ENCODE assay signal across 1 cellular context in the genomic region with DNA sequence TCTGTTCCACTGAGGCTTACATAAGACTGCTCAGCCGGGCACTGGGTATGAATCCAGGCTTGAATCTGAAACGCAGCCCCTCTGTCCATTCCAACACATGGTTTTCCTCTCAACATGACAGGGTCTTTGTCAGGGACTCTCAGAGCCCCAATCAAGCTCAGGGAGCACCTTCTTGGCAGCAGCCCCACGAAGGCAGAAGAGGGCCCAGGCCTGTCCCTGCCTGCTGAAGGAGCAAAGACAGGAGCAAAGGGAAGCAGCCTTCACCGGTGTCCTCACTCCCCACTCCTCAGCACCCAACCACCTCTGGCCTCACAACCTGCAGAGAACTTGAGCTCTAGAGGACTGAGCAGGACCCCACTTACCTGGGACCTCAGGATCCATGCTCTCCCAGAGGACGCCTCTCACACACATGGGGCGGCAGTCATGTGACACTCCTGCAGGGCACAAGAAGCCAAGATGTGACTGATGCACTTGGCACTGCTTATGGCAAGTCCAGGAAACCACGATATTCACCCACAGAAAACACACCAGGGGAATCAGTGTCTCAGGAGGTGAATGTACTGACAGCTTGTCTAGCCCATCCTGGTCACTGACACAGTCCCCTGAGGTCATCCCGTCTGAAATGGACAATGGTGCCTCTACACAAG.
A peak's percentile ranks its signal among the peaks of the same experiment; 100 is the strongest.
TF ChIP-seq lines count a peak whose summit lies in the region.

No MANE protein-coding gene starts in this region.

TF ChIP-seq in GM12878, 131 proteins besides CTCF, POLR2A, EP300 and RAD21:
- no peak for TF ChIP-seq SPI1 (IDR thresholded peaks at IDR 0.05; ENCODE audit: borderline replicate concordance, insufficient read depth, low read depth, low read length)
- no peak for TF ChIP-seq ZNF622 (IDR thresholded peaks at IDR 0.05)
- no peak for TF ChIP-seq SP1 (IDR thresholded peaks at IDR 0.05; ENCODE audit: low read depth, low read length)
- no peak for TF ChIP-seq STAT1 (conservative IDR thresholded peaks at IDR 0.05)
- TF ChIP-seq, protein P1, sequence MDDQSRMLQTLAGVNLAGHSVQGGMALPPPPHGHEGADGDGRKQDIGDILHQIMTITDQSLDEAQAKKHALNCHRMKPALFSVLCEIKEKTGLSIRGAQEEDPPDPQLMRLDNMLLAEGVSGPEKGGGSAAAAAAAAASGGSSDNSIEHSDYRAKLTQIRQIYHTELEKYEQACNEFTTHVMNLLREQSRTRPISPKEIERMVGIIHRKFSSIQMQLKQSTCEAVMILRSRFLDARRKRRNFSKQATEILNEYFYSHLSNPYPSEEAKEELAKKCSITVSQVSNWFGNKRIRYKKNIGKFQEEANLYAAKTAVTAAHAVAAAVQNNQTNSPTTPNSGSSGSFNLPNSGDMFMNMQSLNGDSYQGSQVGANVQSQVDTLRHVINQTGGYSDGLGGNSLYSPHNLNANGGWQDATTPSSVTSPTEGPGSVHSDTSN (IDR thresholded peaks at IDR 0.05; ENCODE audit: insufficient replicate concordance, low read depth, low read length) = no peak
- peak; percentile 51 for TF ChIP-seq POLR2AphosphoS5 (IDR thresholded peaks at IDR 0.05; ENCODE audit: low read length)
- no peak for TF ChIP-seq SMAD5 (IDR thresholded peaks at IDR 0.05; ENCODE audit: low read depth)
- TF ChIP-seq ETV6 (conservative IDR thresholded peaks at IDR 0.05 in 1 of 2, IDR thresholded peaks at IDR 0.05 in 1 of 2; ENCODE audit: borderline replicate concordance in 1 of 2, low read depth in 1 of 2) = no peak
